Comparison of ENCODE assay signal across 33 cellular contexts in the genomic region with DNA sequence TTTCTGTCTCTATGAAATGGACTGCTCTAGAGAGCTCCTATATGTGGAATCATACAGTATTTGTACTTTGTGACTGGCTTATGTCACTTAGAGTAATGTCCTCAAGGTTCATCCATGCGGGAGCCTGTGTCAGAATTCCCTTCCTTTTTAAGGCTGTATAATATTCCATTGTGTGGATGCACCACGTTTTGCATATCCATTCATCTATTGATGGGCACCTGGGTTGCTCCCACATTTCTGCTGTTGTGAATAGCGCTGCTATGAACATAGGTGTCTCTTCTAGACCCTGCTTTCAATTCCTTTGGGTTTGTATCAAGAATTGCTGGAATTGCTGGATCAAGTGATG.
DNase-seq lines count a peak whose midpoint lies in the region; ATAC-seq, FAIRE-seq and TF ChIP-seq lines count a peak whose summit lies in the region.
"Had no signal": no experiment of that assay in that cellular context is flagged by ENCODE, and none has a peak within 500 bp of the region (broad histone marks: within the 10 kb centered on the region; RNA-seq: fewer than 3 reads in every experiment).

No MANE protein-coding gene starts in this region.

- BruUV-seq in GM12878 (replicated peaks; lab: Mats Ljungman, UMichigan) (no TSS peak), K562 (replicated peaks; lab: Mats Ljungman, UMichigan) (no TSS peak)

- ATAC-seq in GM12878 = no peak
- no peak for ATAC-seq in K562
- no peak for ATAC-seq in GM21390 (IDR thresholded peaks at IDR 0.05; ENCODE audit: unreplicated experiment)
- ATAC-seq in HG02973 (IDR thresholded peaks at IDR 0.05; ENCODE audit: unreplicated experiment) = no peak
- ATAC-seq: A549; CD8-positive, alpha-beta T cell had no signal

- FAIRE-seq in GM12878 (lab: Jason Lieb, UNC) = no peak
- no peak for FAIRE-seq in K562 (lab: Jason Lieb, UNC)
- FAIRE-seq: A204.1, A549, D721Med had no signal

- CTCF ChIA-PET in HEK293 (lab: Yijun Ruan, JAX) = interaction anchor here (0.6 kb wide), 1 partner anchor 26 kb away, joined by 3 read pairs; no protein-coding TSS in a partner anchor
- CTCF ChIA-PET in GM12878 (lab: Yijun Ruan, JAX) = no interaction called here
- CTCF ChIA-PET in K562 (lab: Yijun Ruan, JAX; ENCODE audit: low intra/inter-chr PET ratio) = no interaction called here

- POLR2A ChIA-PET in HEK293 (lab: Yijun Ruan, JAX) = no interaction called here
- POLR2A ChIA-PET in GM12878 (lab: Charles Lee) = no interaction called here
- POLR2A ChIA-PET in K562 (lab: Yijun Ruan, JAX) = no interaction called here

- 33% methylated on average over 3 of the region's 3 CpGs for WGBS in GM12878 (ENCODE audit: insufficient coverage, insufficient replicate concordance, low lambda C conversion rate, missing lambda C conversion rate)
- 8% methylated on average over 3 of the region's 3 CpGs for WGBS in K562 (ENCODE audit: insufficient coverage, low coverage, missing lambda C conversion rate)

- intact Hi-C loops in GM12878 (cut with micrococcal nuclease; ENCODE audit: unreplicated experiment) = no loop called here
- intact Hi-C loops in K562 (cut with micrococcal nuclease) = no loop called here

- no peak for TF ChIP-seq POLR2A in GM12878 (IDR thresholded peaks at IDR 0.05; ENCODE audit: low read depth, low read length)
- TF ChIP-seq POLR2A in K562 (conservative IDR thresholded peaks at IDR 0.05) = no peak

- H3K9me3 ChIP-seq in HEK293 (ENCODE audit: control insufficient read depth, insufficient read depth, low read depth, low read length) = no peaks in the 10 kb centered on the region
- H3K9me3 ChIP-seq in GM12878 (replicated peaks; ENCODE audit: control insufficient read depth, insufficient read depth, low read length) = no peaks in the 10 kb centered on the region; the same call in 2 of the 3 replicates
- H3K9me3 ChIP-seq in K562 (replicated peaks; ENCODE audit: control insufficient read depth, insufficient read depth, low read depth, low read length) = no peaks in the 10 kb centered on the region
- H3K9me3 ChIP-seq: A549, BE2C, BLaER1, Caco-2 had no signal

- H3K36me3 ChIP-seq in HEK293 (ENCODE audit: control insufficient read depth in 2 of 2, insufficient read depth in 1 of 2, low read length in 2 of 2) (no peaks in the 10 kb centered on the region), GM12878 (ENCODE audit: control insufficient read depth in 2 of 2, insufficient read depth in 2 of 2, low read length in 1 of 2) (no peaks in the 10 kb centered on the region), K562 (ENCODE audit: control insufficient read depth, insufficient read depth, low read length) (no peaks in the 10 kb centered on the region)
- H3K36me3 ChIP-seq: BE2C; BLaER1; BLaER1 treated with 17β-estradiol and CSF1 and Interleukin-3, amounts not matched to agents 10 nM and 100 nM had no signal

- H3K4me3 ChIP-seq in HEK293 (ENCODE audit: low read depth, low read length) (no peak overlapping the region), GM12878 (no peak overlapping the region), K562 (peak overlapping the region; percentile 16)
- H3K4me3 ChIP-seq: A549; BLaER1; BLaER1 treated with 17β-estradiol and CSF1 and Interleukin-3, amounts not matched to agents 10 nM and 100 nM had no signal

- no peak overlapping the region for H3K27ac ChIP-seq in HEK293 (ENCODE audit: extremely low read depth, low read depth, low read length)
- no peak overlapping the region for H3K27ac ChIP-seq in GM12878 (ENCODE audit: control insufficient read depth, insufficient read depth)
- no peak overlapping the region for H3K27ac ChIP-seq in K562 (ENCODE audit: extremely low read depth, low read depth, low read length)
- H3K27ac ChIP-seq: 22Rv1; A549; BLaER1; BLaER1 treated with 17β-estradiol and CSF1 and Interleukin-3, amounts not matched to agents 10 nM and 100 nM; C4-2B had no signal

- H2AFZ ChIP-seq in GM12878 (ENCODE audit: control insufficient read depth, low read depth, low read length) (no peak overlapping the region), K562 (ENCODE audit: low read depth, low read length) (peak overlapping the region; percentile 87)

- TF ChIP-seq EP300 in GM12878 (IDR thresholded peaks at IDR 0.05; ENCODE audit: borderline replicate concordance in 1 of 2, control insufficient read depth in 1 of 2, low read depth in 2 of 2, low read length in 2 of 2) = no peak
- no peak for TF ChIP-seq EP300 in K562 (IDR thresholded peaks at IDR 0.05; ENCODE audit: low read length)

- SMC1A ChIA-PET in GM12878 (lab: Charles Lee; ENCODE audit: uncharacterized antibody, unreplicated experiment) = no interaction called here

- TF ChIP-seq CTCF in HEK293 (tag by site-specific recombination; IDR thresholded peaks at IDR 0.05) (no peak), GM12878 (IDR thresholded peaks at IDR 0.05 in 2 of 3, conservative IDR thresholded peaks at IDR 0.05 in 1 of 3; ENCODE audit: control insufficient read depth in 2 of 3, extremely low read depth in 1 of 3, insufficient read depth in 1 of 3, low read depth in 3 of 3, low read length in 3 of 3) (no peak), K562 (IDR thresholded peaks at IDR 0.05 in 2 of 3, conservative IDR thresholded peaks at IDR 0.05 in 1 of 3; ENCODE audit: insufficient read depth in 2 of 3, low read depth in 1 of 3, low read length in 3 of 3) (no peak)

- no peak overlapping the region for H3K4me2 ChIP-seq in GM12878 (ENCODE audit: control insufficient read depth, insufficient read depth)
- peak overlapping the region; percentile 56 for H3K4me2 ChIP-seq in K562 (ENCODE audit: insufficient read depth, low read length)
- H3K4me2 ChIP-seq: A549; BLaER1; BLaER1 treated with 17β-estradiol and CSF1 and Interleukin-3, amounts not matched to agents 10 nM and 100 nM had no signal

- RAD21 ChIA-PET in GM12878 (lab: Charles Lee; ENCODE audit: unreplicated experiment) = no interaction called here

- H3K4me1 ChIP-seq in HEK293 (ENCODE audit: control insufficient read depth, insufficient read depth, low read length) (no peaks in the 10 kb centered on the region), GM12878 (ENCODE audit: control insufficient read depth, insufficient read depth, low read length) (no peaks in the 10 kb centered on the region), K562 (replicated peaks in 1 of 2; ENCODE audit: control insufficient read depth in 2 of 2, insufficient read depth in 2 of 2, low read length in 2 of 2) (peaks cover 7 to 14% of the 10 kb centered on the region in 2 experiments; a peak in 4 of 5 replicates)
- H3K4me1 ChIP-seq: A549, BE2C had no signal

- in situ Hi-C loops in GM12878 (cut with MboI) (no loop called here), K562 (cut with MboI) (no loop called here)

- H3K79me2 ChIP-seq in GM12878 (ENCODE audit: control insufficient read depth, insufficient read depth, low read length) = no peaks in the 10 kb centered on the region
- no peaks in the 10 kb centered on the region for H3K79me2 ChIP-seq in K562 (ENCODE audit: control insufficient read depth, insufficient read depth, low read length)

- DNase-seq in GM12878 (ENCODE audit: low read depth, low spot score) = no peak
- DNase-seq in K562 (ENCODE audit: extremely low read depth in 1 of 4, low spot score in 3 of 4) = no peak
- no peak for DNase-seq in COLO668 (lab: John Stamatoyannopoulos, UW; ENCODE audit: unreplicated experiment)
- DNase-seq: 8988T; ACHN; AML-193; BE2C; C1 segment of cervical spinal cord; Caco-2; Calu3; CD4-positive, alpha-beta memory T cell; CD4-positive, alpha-beta T cell; CD4-positive, CD25-positive, alpha-beta regulatory T cell; CD8-positive, alpha-beta memory T cell; CD8-positive, alpha-beta T cell; COR-L47; DMS 273 treated with DMSO at 0.1 percent for 48 hours; DMS153; DMS53; DMS79; DMS79 treated with DMSO at 0.1 percent for 48 hours; DND-41; EL had no signal

- no peaks in the 10 kb centered on the region for H3K9me1 ChIP-seq in K562 (ENCODE audit: control insufficient read depth, insufficient read depth, low read length)

- no peaks in the 10 kb centered on the region for H4K20me1 ChIP-seq in GM12878 (ENCODE audit: control insufficient read depth, insufficient read depth)
- H4K20me1 ChIP-seq in K562 (replicated peaks; ENCODE audit: control insufficient read depth, insufficient read depth, low read length) = no peaks in the 10 kb centered on the region
- H4K20me1 ChIP-seq: BLaER1; BLaER1 treated with 17β-estradiol and CSF1 and Interleukin-3, amounts not matched to agents 10 nM and 100 nM had no signal

- H3K27me3 ChIP-seq in GM12878 (replicated peaks in 1 of 2; ENCODE audit: control insufficient read depth in 2 of 2, insufficient read depth in 2 of 2, low read length in 1 of 2) (no peaks in the 10 kb centered on the region), K562 (ENCODE audit: control insufficient read depth in 2 of 2, insufficient read depth in 2 of 2, low read length in 2 of 2) (no peaks in the 10 kb centered on the region)
- H3K27me3 ChIP-seq: BE2C; BLaER1; BLaER1 treated with 17β-estradiol and CSF1 and Interleukin-3, amounts not matched to agents 10 nM and 100 nM had no signal

- H3K9ac ChIP-seq in GM12878 (ENCODE audit: control insufficient read depth, insufficient read depth, low read length) (no peak overlapping the region), K562 (ENCODE audit: insufficient read depth in 1 of 2, low read depth in 2 of 2, low read length in 2 of 2) (no peak overlapping the region; a peak in 1 of 4 replicates)
- H3K9ac ChIP-seq: BLaER1; BLaER1 treated with 17β-estradiol and CSF1 and Interleukin-3, amounts not matched to agents 10 nM and 100 nM had no signal

- TF ChIP-seq RAD21 in GM12878 (IDR thresholded peaks at IDR 0.05; ENCODE audit: insufficient read depth, low read depth, low read length) (no peak), K562 (CRISPR knock-in tag; conservative IDR thresholded peaks at IDR 0.05 in 1 of 2, IDR thresholded peaks at IDR 0.05 in 1 of 2) (no peak)

TF ChIP-seq in HEK293, 187 proteins besides CTCF, POLR2A, EP300 and RAD21 (continues in another document):
- peak; percentile 92 for TF ChIP-seq ZNF146 (tag by site-specific recombination; IDR thresholded peaks at IDR 0.05)
- no peak for TF ChIP-seq ZNF302 (tag by site-specific recombination; IDR thresholded peaks at IDR 0.05; ENCODE audit: low read depth)

TF ChIP-seq in GM12878, 131 proteins besides CTCF, POLR2A, EP300 and RAD21:
- no peak for TF ChIP-seq SMAD5 (IDR thresholded peaks at IDR 0.05; ENCODE audit: low read depth)
- 0 out of 2 replicates have a peak, but pooled peaks have one; percentile 0 for TF ChIP-seq NFXL1 (IDR thresholded peaks at IDR 0.05; ENCODE audit: borderline replicate concordance)

TF ChIP-seq in K562, 482 proteins besides CTCF, POLR2A, EP300 and RAD21 (continues in another document):
- TF ChIP-seq SMARCC2 (IDR thresholded peaks at IDR 0.05; ENCODE audit: low read depth) = no peak
- TF ChIP-seq ELF4 (CRISPR knock-in tag; IDR thresholded peaks at IDR 0.05) = no peak
